In genomic region chr18:66742832-66743231, GRCh38 we compare ENCODE assay signal across 23 cellular contexts.
A peak's percentile ranks its signal among the peaks of the same experiment; 100 is the strongest.
DNase-seq lines count a peak whose midpoint lies in the region; ATAC-seq and TF ChIP-seq lines count a peak whose summit lies in the region.
"Had no signal": no experiment of that assay in that cellular context is flagged by ENCODE, and none has a peak within 500 bp of the region (broad histone marks: within the 10 kb centered on the region; RNA-seq: fewer than 3 reads in every experiment).

No MANE protein-coding gene starts in this region.

- no peak overlapping the region for H3K9ac ChIP-seq in Karpas-422 (ENCODE audit: low read length)
- H3K9ac ChIP-seq: BLaER1 treated with 17β-estradiol and CSF1 and Interleukin-3, amounts not matched to agents 10 nM and 100 nM had no signal

- intact Hi-C loops in left ventricle myocardium inferior (cut with micrococcal nuclease) (no loop called here), left ventricle myocardium superior (cut with micrococcal nuclease) (no loop called here), PC-9 (cut with micrococcal nuclease; ENCODE audit: unreplicated experiment) (no loop called here), mucosa of descending colon (cut with DNase I, micrococcal nuclease) (no loop called here)

- H3K27ac Mint-ChIP-seq in effector memory CD8-positive, alpha-beta T cell, result no peak overlapping the region
- H3K27ac Mint-ChIP-seq: CD14-positive monocyte; CD4-positive, alpha-beta T cell; GM23338; H9 had no signal

- H3K4me1 ChIP-seq in left ventricle myocardium inferior (no peaks in the 10 kb centered on the region), Karpas-422 (ENCODE audit: low read length) (no peaks in the 10 kb centered on the region), PC-9 (replicated peaks; ENCODE audit: insufficient read depth) (no peaks in the 10 kb centered on the region), mucosa of descending colon (ENCODE audit: low read depth) (no peaks in the 10 kb centered on the region)
- H3K4me1 ChIP-seq: BE2C; BLaER1 treated with 17β-estradiol and CSF1 and Interleukin-3, amounts not matched to agents 10 nM and 100 nM had no signal

- DNase-seq in left ventricle myocardium inferior (no peak), left ventricle myocardium superior (no peak), Karpas-422 (peak; percentile 5), PC-9 (no peak), mucosa of descending colon (no peak)
- no peak for DNase-seq in effector memory CD8-positive, alpha-beta T cell
- DNase-seq: ACHN; AML-193; BE2C; CD4-positive, alpha-beta T cell; CD8-positive, alpha-beta memory T cell; DMS 273 treated with DMSO at 0.1 percent for 48 hours; DMS79; EL; GDM1; H9 had no signal

- peak overlapping the region; percentile 19 for H3K27ac ChIP-seq in left ventricle myocardium inferior (replicated peaks)
- H3K27ac ChIP-seq in Karpas-422 (ENCODE audit: low read length), result no peak overlapping the region
- no peak overlapping the region for H3K27ac ChIP-seq in PC-9
- H3K27ac ChIP-seq: 22Rv1; BLaER1 treated with 17β-estradiol and CSF1 and Interleukin-3, amounts not matched to agents 10 nM and 100 nM had no signal

- peaks cover 12% of the 10 kb centered on the region in 2 donors for H3K9me3 Mint-ChIP-seq in effector memory CD8-positive, alpha-beta T cell

- no peak overlapping the region for H3K4me3 Mint-ChIP-seq in effector memory CD8-positive, alpha-beta T cell
- H3K4me3 Mint-ChIP-seq: CD14-positive monocyte; CD4-positive, alpha-beta T cell; CD8-positive, alpha-beta memory T cell; GM23338; H9 had no signal

- ATAC-seq in left ventricle myocardium superior, result no peak
- ATAC-seq in mucosa of descending colon, result no peak
- ATAC-seq in effector memory CD8-positive, alpha-beta T cell (replicated peaks), result no peak
- no peak for ATAC-seq in GM18909 (IDR thresholded peaks at IDR 0.05; ENCODE audit: poor library complexity, unreplicated experiment)
- ATAC-seq: GM12878, GM23338, HCT116 had no signal

- H3F3A ChIP-seq in PC-9 (ENCODE audit: insufficient read depth, low read depth), result no peaks in the 10 kb centered on the region

- TF ChIP-seq CTCF in left ventricle myocardium inferior (IDR thresholded peaks at IDR 0.05; ENCODE audit: borderline replicate concordance) (no peak), PC-9 (conservative IDR thresholded peaks at IDR 0.05) (no peak), mucosa of descending colon (IDR thresholded peaks at IDR 0.05) (no peak)

- H3K9me3 ChIP-seq in left ventricle myocardium inferior (replicated peaks) (peaks cover 4% of the 10 kb centered on the region), Karpas-422 (ENCODE audit: low read length) (peaks cover 32% of the 10 kb centered on the region), PC-9 (ENCODE audit: insufficient read depth, low read depth) (no peaks in the 10 kb centered on the region), mucosa of descending colon (no peaks in the 10 kb centered on the region)
- H3K9me3 ChIP-seq: BE2C; BLaER1 treated with 17β-estradiol and CSF1 and Interleukin-3, amounts not matched to agents 10 nM and 100 nM had no signal

- POLR2A ChIA-PET in PC-9 (lab: Charles Lee; ENCODE audit: unreplicated experiment), result no interaction called here

- no peaks in the 10 kb centered on the region for H3K36me3 Mint-ChIP-seq in effector memory CD8-positive, alpha-beta T cell (ENCODE audit: insufficient read depth)
- H3K36me3 Mint-ChIP-seq: CD14-positive monocyte had no signal

- no peaks in the 10 kb centered on the region for H3K4me1 Mint-ChIP-seq in effector memory CD8-positive, alpha-beta T cell (ENCODE audit: low read depth in 2 of 2)
- H3K4me1 Mint-ChIP-seq: CD14-positive monocyte; CD8-positive, alpha-beta memory T cell; GM23338; H9 had no signal

- H3K27me3 ChIP-seq in left ventricle myocardium inferior (ENCODE audit: low read depth) (no peaks in the 10 kb centered on the region), Karpas-422 (ENCODE audit: low read length) (no peaks in the 10 kb centered on the region), PC-9 (ENCODE audit: insufficient read depth, low read depth) (no peaks in the 10 kb centered on the region)
- H3K27me3 ChIP-seq: BE2C; BLaER1 treated with 17β-estradiol and CSF1 and Interleukin-3, amounts not matched to agents 10 nM and 100 nM had no signal

- H2AFZ ChIP-seq in Karpas-422 (ENCODE audit: low read length), result no peak overlapping the region
- peak overlapping the region; percentile 43; the same call in 1 of the 2 replicates for H2AFZ ChIP-seq in PC-9

- H3K79me2 ChIP-seq in Karpas-422 (ENCODE audit: low read length) (no peaks in the 10 kb centered on the region), PC-9 (ENCODE audit: low read depth) (no peaks in the 10 kb centered on the region)

- H3K27me3 Mint-ChIP-seq in effector memory CD8-positive, alpha-beta T cell, result no peaks in the 10 kb centered on the region
- H3K27me3 Mint-ChIP-seq: CD4-positive, alpha-beta T cell had no signal

- H4K20me1 ChIP-seq in Karpas-422 (ENCODE audit: insufficient read depth, low read depth, low read length) (no peaks in the 10 kb centered on the region), PC-9 (ENCODE audit: insufficient read depth) (no peaks in the 10 kb centered on the region)
- H4K20me1 ChIP-seq: BLaER1 treated with 17β-estradiol and CSF1 and Interleukin-3, amounts not matched to agents 10 nM and 100 nM had no signal

- BruUV-seq in PC-9 (replicated peaks; lab: Mats Ljungman, UMichigan), result no TSS peak

- H3K9me2 ChIP-seq in Karpas-422 (replicated peaks; ENCODE audit: insufficient read depth, low read length) (0 out of 2 replicates have a peak, but pooled peaks cover 4% of the 10 kb centered on the region), PC-9 (ENCODE audit: insufficient read depth) (peaks cover 3% of the 10 kb centered on the region; the same call in 1 of the 2 replicates)

- H3K4me3 ChIP-seq in left ventricle myocardium inferior (no peak overlapping the region), Karpas-422 (ENCODE audit: low read length) (no peak overlapping the region), PC-9 (no peak overlapping the region), mucosa of descending colon (no peak overlapping the region)
- H3K4me3 ChIP-seq: BLaER1 treated with 17β-estradiol and CSF1 and Interleukin-3, amounts not matched to agents 10 nM and 100 nM; GM12878; GM23338 had no signal

- no peaks in the 10 kb centered on the region for H3K36me3 ChIP-seq in left ventricle myocardium inferior
- H3K36me3 ChIP-seq in Karpas-422 (ENCODE audit: insufficient read depth, low read length), result no peaks in the 10 kb centered on the region
- no peaks in the 10 kb centered on the region for H3K36me3 ChIP-seq in PC-9 (ENCODE audit: low read depth)
- H3K36me3 ChIP-seq in mucosa of descending colon (ENCODE audit: low read depth), result no peaks in the 10 kb centered on the region
- H3K36me3 ChIP-seq: BE2C; BLaER1 treated with 17β-estradiol and CSF1 and Interleukin-3, amounts not matched to agents 10 nM and 100 nM had no signal

- H3K4me2 ChIP-seq in Karpas-422 (ENCODE audit: low read depth, low read length, poor library complexity, severe bottlenecking) (no peak overlapping the region), PC-9 (no peak overlapping the region)
- H3K4me2 ChIP-seq: BLaER1 treated with 17β-estradiol and CSF1 and Interleukin-3, amounts not matched to agents 10 nM and 100 nM; GM23338 had no signal

- CTCF ChIA-PET in PC-9 (lab: Charles Lee), result no interaction called here
